ENCODE assay signal across 2 cellular contexts in the genomic region with DNA sequence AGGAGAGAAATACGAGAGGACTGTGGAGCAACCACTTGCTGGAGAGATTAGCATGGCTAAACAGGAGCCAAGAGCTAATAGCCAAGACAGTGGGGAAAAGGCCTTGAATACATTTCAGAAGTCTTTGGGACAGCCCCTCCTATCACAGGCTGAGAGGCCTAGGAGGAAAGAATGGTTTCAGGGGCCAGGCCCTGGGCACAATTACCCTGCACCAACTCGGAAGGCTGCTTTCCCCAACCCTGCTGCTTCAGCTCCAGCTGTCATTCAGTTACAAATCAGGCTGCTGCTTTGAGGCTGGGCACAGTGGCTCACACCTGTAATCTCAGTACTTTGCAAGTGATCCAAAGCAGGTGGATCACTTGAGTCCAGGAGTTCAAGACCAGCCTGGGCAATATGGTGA.
TF ChIP-seq lines count a peak whose summit lies in the region.

No MANE protein-coding gene starts in this region.

TF ChIP-seq in A549, 52 proteins besides CTCF, POLR2A, EP300 and RAD21:
- peak; percentile 25 for TF ChIP-seq ZFP36 (IDR thresholded peaks at IDR 0.05; ENCODE audit: borderline replicate concordance, partially characterized antibody)
- TF ChIP-seq, protein P1, sequence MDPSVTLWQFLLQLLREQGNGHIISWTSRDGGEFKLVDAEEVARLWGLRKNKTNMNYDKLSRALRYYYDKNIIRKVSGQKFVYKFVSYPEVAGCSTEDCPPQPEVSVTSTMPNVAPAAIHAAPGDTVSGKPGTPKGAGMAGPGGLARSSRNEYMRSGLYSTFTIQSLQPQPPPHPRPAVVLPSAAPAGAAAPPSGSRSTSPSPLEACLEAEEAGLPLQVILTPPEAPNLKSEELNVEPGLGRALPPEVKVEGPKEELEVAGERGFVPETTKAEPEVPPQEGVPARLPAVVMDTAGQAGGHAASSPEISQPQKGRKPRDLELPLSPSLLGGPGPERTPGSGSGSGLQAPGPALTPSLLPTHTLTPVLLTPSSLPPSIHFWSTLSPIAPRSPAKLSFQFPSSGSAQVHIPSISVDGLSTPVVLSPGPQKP (IDR thresholded peaks at IDR 0.05; ENCODE audit: low read depth, low read length) = no peak

TF ChIP-seq in K562, 482 proteins besides CTCF, POLR2A, EP300 and RAD21:
- no peak for TF ChIP-seq SMARCB1 (IDR thresholded peaks at IDR 0.05; ENCODE audit: insufficient read length, low read depth)
- no peak for TF ChIP-seq ZNF408 (CRISPR knock-in tag; IDR thresholded peaks at IDR 0.05; ENCODE audit: low read depth)
- peak; percentile 36 for TF ChIP-seq ZFP36 (IDR thresholded peaks at IDR 0.05; ENCODE audit: low read depth, low read length, partially characterized antibody)
